ENCODE assay signal across 1 cellular context in the genomic region with DNA sequence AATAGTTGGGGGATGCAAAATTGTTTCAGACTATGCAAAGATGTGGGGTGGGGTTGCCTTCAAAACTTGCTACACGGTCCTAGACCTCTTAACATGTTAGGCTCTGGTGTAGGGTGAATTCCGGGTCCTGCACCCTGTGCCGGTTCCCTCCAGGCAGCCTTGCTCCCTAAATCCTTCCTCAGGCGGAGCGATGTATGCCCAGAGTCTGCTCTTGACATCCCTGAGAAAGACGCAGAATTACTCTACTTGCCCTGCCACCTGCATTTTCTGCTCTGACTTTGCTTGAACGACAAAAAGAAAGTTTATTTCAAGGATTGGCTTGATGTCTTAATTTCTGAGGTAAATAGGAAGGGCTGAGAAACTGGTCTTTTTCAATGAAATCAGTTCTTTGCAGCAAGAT.
TF ChIP-seq lines count a peak whose summit lies in the region.

No MANE protein-coding gene starts in this region.

TF ChIP-seq in GM23338, 12 proteins besides CTCF, POLR2A, EP300 and RAD21 (continued from another document):
- TF ChIP-seq, protein P1, sequence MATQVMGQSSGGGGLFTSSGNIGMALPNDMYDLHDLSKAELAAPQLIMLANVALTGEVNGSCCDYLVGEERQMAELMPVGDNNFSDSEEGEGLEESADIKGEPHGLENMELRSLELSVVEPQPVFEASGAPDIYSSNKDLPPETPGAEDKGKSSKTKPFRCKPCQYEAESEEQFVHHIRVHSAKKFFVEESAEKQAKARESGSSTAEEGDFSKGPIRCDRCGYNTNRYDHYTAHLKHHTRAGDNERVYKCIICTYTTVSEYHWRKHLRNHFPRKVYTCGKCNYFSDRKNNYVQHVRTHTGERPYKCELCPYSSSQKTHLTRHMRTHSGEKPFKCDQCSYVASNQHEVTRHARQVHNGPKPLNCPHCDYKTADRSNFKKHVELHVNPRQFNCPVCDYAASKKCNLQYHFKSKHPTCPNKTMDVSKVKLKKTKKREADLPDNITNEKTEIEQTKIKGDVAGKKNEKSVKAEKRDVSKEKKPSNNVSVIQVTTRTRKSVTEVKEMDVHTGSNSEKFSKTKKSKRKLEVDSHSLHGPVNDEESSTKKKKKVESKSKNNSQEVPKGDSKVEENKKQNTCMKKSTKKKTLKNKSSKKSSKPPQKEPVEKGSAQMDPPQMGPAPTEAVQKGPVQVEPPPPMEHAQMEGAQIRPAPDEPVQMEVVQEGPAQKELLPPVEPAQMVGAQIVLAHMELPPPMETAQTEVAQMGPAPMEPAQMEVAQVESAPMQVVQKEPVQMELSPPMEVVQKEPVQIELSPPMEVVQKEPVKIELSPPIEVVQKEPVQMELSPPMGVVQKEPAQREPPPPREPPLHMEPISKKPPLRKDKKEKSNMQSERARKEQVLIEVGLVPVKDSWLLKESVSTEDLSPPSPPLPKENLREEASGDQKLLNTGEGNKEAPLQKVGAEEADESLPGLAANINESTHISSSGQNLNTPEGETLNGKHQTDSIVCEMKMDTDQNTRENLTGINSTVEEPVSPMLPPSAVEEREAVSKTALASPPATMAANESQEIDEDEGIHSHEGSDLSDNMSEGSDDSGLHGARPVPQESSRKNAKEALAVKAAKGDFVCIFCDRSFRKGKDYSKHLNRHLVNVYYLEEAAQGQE (IDR thresholded peaks at IDR 0.05; ENCODE audit: unreplicated experiment) = no peak
- TF ChIP-seq, protein P2, sequence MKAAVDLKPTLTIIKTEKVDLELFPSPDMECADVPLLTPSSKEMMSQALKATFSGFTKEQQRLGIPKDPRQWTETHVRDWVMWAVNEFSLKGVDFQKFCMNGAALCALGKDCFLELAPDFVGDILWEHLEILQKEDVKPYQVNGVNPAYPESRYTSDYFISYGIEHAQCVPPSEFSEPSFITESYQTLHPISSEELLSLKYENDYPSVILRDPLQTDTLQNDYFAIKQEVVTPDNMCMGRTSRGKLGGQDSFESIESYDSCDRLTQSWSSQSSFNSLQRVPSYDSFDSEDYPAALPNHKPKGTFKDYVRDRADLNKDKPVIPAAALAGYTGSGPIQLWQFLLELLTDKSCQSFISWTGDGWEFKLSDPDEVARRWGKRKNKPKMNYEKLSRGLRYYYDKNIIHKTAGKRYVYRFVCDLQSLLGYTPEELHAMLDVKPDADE (IDR thresholded peaks at IDR 0.05) = no peak
- TF ChIP-seq CREB1 (CRISPR knock-in tag; IDR thresholded peaks at IDR 0.05; ENCODE audit: low read depth) = no peak
- TF ChIP-seq, protein P3, sequence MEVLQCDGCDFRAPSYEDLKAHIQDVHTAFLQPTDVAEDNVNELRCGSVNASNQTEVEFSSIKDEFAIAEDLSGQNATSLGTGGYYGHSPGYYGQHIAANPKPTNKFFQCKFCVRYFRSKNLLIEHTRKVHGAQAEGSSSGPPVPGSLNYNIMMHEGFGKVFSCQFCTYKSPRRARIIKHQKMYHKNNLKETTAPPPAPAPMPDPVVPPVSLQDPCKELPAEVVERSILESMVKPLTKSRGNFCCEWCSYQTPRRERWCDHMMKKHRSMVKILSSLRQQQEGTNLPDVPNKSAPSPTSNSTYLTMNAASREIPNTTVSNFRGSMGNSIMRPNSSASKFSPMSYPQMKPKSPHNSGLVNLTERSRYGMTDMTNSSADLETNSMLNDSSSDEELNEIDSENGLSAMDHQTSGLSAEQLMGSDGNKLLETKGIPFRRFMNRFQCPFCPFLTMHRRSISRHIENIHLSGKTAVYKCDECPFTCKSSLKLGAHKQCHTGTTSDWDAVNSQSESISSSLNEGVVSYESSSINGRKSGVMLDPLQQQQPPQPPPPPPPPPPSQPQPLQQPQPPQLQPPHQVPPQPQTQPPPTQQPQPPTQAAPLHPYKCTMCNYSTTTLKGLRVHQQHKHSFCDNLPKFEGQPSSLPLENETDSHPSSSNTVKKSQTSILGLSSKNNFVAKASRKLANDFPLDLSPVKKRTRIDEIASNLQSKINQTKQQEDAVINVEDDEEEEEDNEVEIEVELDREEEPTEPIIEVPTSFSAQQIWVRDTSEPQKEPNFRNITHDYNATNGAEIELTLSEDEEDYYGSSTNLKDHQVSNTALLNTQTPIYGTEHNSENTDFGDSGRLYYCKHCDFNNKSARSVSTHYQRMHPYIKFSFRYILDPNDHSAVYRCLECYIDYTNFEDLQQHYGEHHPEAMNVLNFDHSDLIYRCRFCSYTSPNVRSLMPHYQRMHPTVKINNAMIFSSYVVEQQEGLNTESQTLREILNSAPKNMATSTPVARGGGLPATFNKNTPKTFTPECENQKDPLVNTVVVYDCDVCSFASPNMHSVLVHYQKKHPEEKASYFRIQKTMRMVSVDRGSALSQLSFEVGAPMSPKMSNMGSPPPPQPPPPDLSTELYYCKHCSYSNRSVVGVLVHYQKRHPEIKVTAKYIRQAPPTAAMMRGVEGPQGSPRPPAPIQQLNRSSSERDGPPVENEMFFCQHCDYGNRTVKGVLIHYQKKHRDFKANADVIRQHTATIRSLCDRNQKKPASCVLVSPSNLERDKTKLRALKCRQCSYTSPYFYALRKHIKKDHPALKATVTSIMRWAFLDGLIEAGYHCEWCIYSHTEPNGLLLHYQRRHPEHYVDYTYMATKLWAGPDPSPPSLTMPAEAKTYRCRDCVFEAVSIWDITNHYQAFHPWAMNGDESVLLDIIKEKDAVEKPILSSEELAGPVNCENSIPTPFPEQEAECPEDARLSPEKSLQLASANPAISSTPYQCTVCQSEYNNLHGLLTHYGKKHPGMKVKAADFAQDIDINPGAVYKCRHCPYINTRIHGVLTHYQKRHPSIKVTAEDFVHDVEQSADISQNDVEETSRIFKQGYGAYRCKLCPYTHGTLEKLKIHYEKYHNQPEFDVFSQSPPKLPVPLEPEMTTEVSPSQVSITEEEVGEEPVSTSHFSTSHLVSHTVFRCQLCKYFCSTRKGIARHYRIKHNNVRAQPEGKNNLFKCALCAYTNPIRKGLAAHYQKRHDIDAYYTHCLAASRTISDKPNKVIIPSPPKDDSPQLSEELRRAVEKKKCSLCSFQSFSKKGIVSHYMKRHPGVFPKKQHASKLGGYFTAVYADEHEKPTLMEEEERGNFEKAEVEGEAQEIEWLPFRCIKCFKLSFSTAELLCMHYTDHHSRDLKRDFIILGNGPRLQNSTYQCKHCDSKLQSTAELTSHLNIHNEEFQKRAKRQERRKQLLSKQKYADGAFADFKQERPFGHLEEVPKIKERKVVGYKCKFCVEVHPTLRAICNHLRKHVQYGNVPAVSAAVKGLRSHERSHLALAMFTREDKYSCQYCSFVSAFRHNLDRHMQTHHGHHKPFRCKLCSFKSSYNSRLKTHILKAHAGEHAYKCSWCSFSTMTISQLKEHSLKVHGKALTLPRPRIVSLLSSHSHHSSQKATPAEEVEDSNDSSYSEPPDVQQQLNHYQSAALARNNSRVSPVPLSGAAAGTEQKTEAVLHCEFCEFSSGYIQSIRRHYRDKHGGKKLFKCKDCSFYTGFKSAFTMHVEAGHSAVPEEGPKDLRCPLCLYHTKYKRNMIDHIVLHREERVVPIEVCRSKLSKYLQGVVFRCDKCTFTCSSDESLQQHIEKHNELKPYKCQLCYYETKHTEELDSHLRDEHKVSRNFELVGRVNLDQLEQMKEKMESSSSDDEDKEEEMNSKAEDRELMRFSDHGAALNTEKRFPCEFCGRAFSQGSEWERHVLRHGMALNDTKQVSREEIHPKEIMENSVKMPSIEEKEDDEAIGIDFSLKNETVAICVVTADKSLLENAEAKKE (CRISPR knock-in tag; IDR thresholded peaks at IDR 0.05) = no peak
